13 cellular contexts compared by ENCODE assay signal in genomic region chr6:149860834-149861602, GRCh38. TPM values are rescaled to one million over a fixed set of nuclear protein-coding genes. Genes with fewer than 3 reads are reported as not detected.
A peak's percentile ranks its signal among the peaks of the same experiment; 100 is the strongest.
DNase-seq lines count a peak whose midpoint lies in the region; ATAC-seq, FAIRE-seq and TF ChIP-seq lines count a peak whose summit lies in the region.
"Had no signal": no experiment of that assay in that cellular context is flagged by ENCODE, and none has a peak within 500 bp of the region (broad histone marks: within the 10 kb centered on the region; RNA-seq: fewer than 3 reads in every experiment).

No MANE protein-coding gene starts in this region.

- FAIRE-seq in keratinocyte (lab: Jason Lieb, UNC) = no peak

- no peak overlapping the region for H3K9ac ChIP-seq in keratinocyte (ENCODE audit: control insufficient read depth, extremely low read depth, insufficient read depth, low read length)

- H3K27me3 Mint-ChIP-seq in WTC11 (ENCODE audit: low read depth) = peaks cover 15% of the 10 kb centered on the region

- no peak overlapping the region for H3K27ac Mint-ChIP-seq in WTC11

- no peaks in the 10 kb centered on the region for H3K9me3 Mint-ChIP-seq in WTC11

- peaks cover 50% of the 10 kb centered on the region for H3K4me1 Mint-ChIP-seq in WTC11

- peak overlapping the region in 1 of 3 experiments; percentile 97 for H3K4me3 ChIP-seq in keratinocyte (ENCODE audit: control insufficient read depth in 2 of 3, extremely low read depth in 1 of 3, insufficient read depth in 2 of 3, low read depth in 1 of 3, low read length in 3 of 3)
- H3K4me3 ChIP-seq: Peyer's patch had no signal

- POLR2A ChIA-PET in WTC11 (lab: Charles Lee) = no interaction called here

- peak overlapping the region; percentile 45 for H3K4me2 ChIP-seq in keratinocyte (ENCODE audit: control insufficient read depth, extremely low read depth, insufficient read depth, low read depth, low read length)

- H3K36me3 Mint-ChIP-seq in WTC11 = no peaks in the 10 kb centered on the region

- H3K27me3 ChIP-seq in keratinocyte (ENCODE audit: control insufficient read depth, extremely low read depth, insufficient read depth, low read length) = no peaks in the 10 kb centered on the region
- H3K27me3 ChIP-seq: Peyer's patch had no signal

- peaks cover 2 to 9% of the 10 kb centered on the region in 2 experiments for H3K36me3 ChIP-seq in keratinocyte (ENCODE audit: control insufficient read depth in 2 of 2, extremely low read depth in 1 of 2, insufficient read depth in 2 of 2, low read length in 2 of 2)
- H3K36me3 ChIP-seq: Peyer's patch, WERI-Rb-1 had no signal

- no peak overlapping the region for H2AFZ ChIP-seq in keratinocyte (ENCODE audit: control insufficient read depth, low read length)

- peaks cover 47% of the 10 kb centered on the region for H3K4me1 ChIP-seq in keratinocyte (ENCODE audit: control insufficient read depth, extremely low read depth, insufficient read depth, low read length)

- no peaks in the 10 kb centered on the region for H3K9me3 ChIP-seq in keratinocyte (ENCODE audit: control insufficient read depth, low read depth, low read length)
- H3K9me3 ChIP-seq: Peyer's patch had no signal

- H3K27ac ChIP-seq in keratinocyte (ENCODE audit: control insufficient read depth, insufficient read depth, low read length) = no peak overlapping the region
- H3K27ac ChIP-seq: Peyer's patch, WERI-Rb-1 had no signal

- H3K4me3 Mint-ChIP-seq in WTC11 = peak overlapping the region; percentile 50; the same call in 1 of the 2 replicates

- no peaks in the 10 kb centered on the region for H4K20me1 ChIP-seq in keratinocyte (ENCODE audit: control insufficient read depth, extremely low read depth, insufficient read depth, low read length)

- H3K9me1 ChIP-seq in keratinocyte (ENCODE audit: control insufficient read depth, extremely low read depth, insufficient read depth, low read length) = no peaks in the 10 kb centered on the region

- TF ChIP-seq CTCF in AG09319 (IDR thresholded peaks at IDR 0.05; ENCODE audit: low read depth, low read length) (peak; percentile 3; the same call in 1 of the 2 replicates), WTC11 (IDR thresholded peaks at IDR 0.05) (no peak), keratinocyte (optimal IDR thresholded peaks at IDR 0.05 in 1 of 3, IDR thresholded peaks at IDR 0.05 in 1 of 3, conservative IDR thresholded peaks at IDR 0.05 in 1 of 3; ENCODE audit: extremely low read depth in 1 of 3, insufficient read depth in 2 of 3, low read length in 3 of 3) (peak in 1 of 3 experiments; percentile 23)

- ATAC-seq in WTC11 (no peak), HG03175 (IDR thresholded peaks at IDR 0.05; ENCODE audit: unreplicated experiment) (no peak), GM21447 (IDR thresholded peaks at IDR 0.05; ENCODE audit: unreplicated experiment) (no peak), HG02759 (IDR thresholded peaks at IDR 0.05; ENCODE audit: unreplicated experiment) (no peak)

- CTCF ChIA-PET in WTC11 (lab: Charles Lee) = interaction anchor here (1.0 kb wide), 1 partner anchor 43 kb away, joined by 3 read pairs; no protein-coding TSS in a partner anchor

- dilution Hi-C loops in keratinocyte (cut with MboI; ENCODE audit: extremely low pct_ligation_motif_present, low sequenced_read_pairs) = no loop called here

- DNase-seq in AG09319 (ENCODE audit: extremely low read depth, low read depth) (no peak), HuH-7.5 (ENCODE audit: low spot score) (peak; percentile 54), WTC11 (ENCODE audit: low spot score) (no peak), keratinocyte (ENCODE audit: low read depth, low spot score) (no peak)
- no peak for DNase-seq in stimulated activated CD4-positive, alpha-beta T cell treated with anti-CD3 and anti-CD28 coated beads, Interleukin-15, amount 100 ng/mL, for 24 hours
- DNase-seq: activated gamma-delta T cell, COR-L47, nucleus accumbens, Peyer's patch, WERI-Rb-1 had no signal

- H3K79me2 ChIP-seq in keratinocyte (ENCODE audit: control insufficient read depth, insufficient read depth, low read length) = peaks cover 50% of the 10 kb centered on the region

TF ChIP-seq in WTC11, 78 proteins besides CTCF, POLR2A, EP300 and RAD21:
- TF ChIP-seq TEAD1 (CRISPR knock-in tag; IDR thresholded peaks at IDR 0.05) = no peak
- TF ChIP-seq FOXJ3 (CRISPR knock-in tag; IDR thresholded peaks at IDR 0.05; ENCODE audit: borderline replicate concordance) = no peak
- no peak for TF ChIP-seq ZNF423 (CRISPR knock-in tag; IDR thresholded peaks at IDR 0.05)
- TF ChIP-seq, protein P1, sequence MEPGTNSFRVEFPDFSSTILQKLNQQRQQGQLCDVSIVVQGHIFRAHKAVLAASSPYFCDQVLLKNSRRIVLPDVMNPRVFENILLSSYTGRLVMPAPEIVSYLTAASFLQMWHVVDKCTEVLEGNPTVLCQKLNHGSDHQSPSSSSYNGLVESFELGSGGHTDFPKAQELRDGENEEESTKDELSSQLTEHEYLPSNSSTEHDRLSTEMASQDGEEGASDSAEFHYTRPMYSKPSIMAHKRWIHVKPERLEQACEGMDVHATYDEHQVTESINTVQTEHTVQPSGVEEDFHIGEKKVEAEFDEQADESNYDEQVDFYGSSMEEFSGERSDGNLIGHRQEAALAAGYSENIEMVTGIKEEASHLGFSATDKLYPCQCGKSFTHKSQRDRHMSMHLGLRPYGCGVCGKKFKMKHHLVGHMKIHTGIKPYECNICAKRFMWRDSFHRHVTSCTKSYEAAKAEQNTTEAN (CRISPR knock-in tag; IDR thresholded peaks at IDR 0.05) = no peak
- TF ChIP-seq SP1 (CRISPR knock-in tag; conservative IDR thresholded peaks at IDR 0.05) = no peak
- peak; percentile 51 for TF ChIP-seq GABPB1 (CRISPR knock-in tag; IDR thresholded peaks at IDR 0.05)
- no peak for TF ChIP-seq FOXK1 (CRISPR knock-in tag; IDR thresholded peaks at IDR 0.05)
- TF ChIP-seq, protein P2, sequence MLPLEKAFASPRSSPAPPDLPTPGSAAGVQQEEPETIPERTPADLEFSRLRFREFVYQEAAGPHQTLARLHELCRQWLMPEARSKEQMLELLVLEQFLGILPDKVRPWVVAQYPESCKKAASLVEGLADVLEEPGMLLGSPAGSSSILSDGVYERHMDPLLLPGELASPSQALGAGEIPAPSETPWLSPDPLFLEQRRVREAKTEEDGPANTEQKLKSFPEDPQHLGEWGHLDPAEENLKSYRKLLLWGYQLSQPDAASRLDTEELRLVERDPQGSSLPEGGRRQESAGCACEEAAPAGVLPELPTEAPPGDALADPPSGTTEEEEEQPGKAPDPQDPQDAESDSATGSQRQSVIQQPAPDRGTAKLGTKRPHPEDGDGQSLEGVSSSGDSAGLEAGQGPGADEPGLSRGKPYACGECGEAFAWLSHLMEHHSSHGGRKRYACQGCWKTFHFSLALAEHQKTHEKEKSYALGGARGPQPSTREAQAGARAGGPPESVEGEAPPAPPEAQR (CRISPR knock-in tag; IDR thresholded peaks at IDR 0.05) = no peak
- no peak for TF ChIP-seq ZNF512 (CRISPR knock-in tag; IDR thresholded peaks at IDR 0.05; ENCODE audit: borderline replicate concordance)
- TF ChIP-seq ZNF121 (CRISPR knock-in tag; IDR thresholded peaks at IDR 0.05) = peak; percentile 64; the same call in 1 of the 2 replicates
- TF ChIP-seq, protein P3, sequence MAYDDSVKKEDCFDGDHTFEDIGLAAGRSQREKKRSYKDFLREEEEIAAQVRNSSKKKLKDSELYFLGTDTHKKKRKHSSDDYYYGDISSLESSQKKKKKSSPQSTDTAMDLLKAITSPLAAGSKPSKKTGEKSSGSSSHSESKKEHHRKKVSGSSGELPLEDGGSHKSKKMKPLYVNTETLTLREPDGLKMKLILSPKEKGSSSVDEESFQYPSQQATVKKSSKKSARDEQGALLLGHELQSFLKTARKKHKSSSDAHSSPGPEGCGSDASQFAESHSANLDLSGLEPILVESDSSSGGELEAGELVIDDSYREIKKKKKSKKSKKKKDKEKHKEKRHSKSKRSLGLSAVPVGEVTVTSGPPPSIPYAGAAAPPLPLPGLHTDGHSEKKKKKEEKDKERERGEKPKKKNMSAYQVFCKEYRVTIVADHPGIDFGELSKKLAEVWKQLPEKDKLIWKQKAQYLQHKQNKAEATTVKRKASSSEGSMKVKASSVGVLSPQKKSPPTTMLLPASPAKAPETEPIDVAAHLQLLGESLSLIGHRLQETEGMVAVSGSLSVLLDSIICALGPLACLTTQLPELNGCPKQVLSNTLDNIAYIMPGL (CRISPR knock-in tag; IDR thresholded peaks at IDR 0.05) = no peak
- no peak for TF ChIP-seq ZBTB21 (CRISPR knock-in tag; IDR thresholded peaks at IDR 0.05; ENCODE audit: borderline replicate concordance)

RNA-seq across cellular contexts. Expression of gene LRP11, which starts 3.1 kb away (rescaled TPM):
- total RNA-seq in WTC11 (2021) = 19.8 to 22.5 TPM (median 22.2 TPM) in 3 replicates
- polyA plus RNA-seq in keratinocyte = 26.4 to 49.2 TPM (median 31.1 TPM) in 3 replicates
- polyA plus RNA-seq in keratinocyte (2011; ENCODE audit: low read depth) = 48.7 TPM
- 23.3 and 33.9 TPM in 2 replicates for polyA plus RNA-seq in keratinocyte (2011; cell fraction: cytosol; rRNA removed)
- 44.9 and 52.7 TPM in 2 replicates for polyA plus RNA-seq in keratinocyte (2011; cell fraction: nucleus; rRNA removed)
- 25.2 and 70.7 TPM in 2 replicates for polyA plus RNA-seq in keratinocyte (2012; ENCODE audit: low replicate concordance)
- polyA minus RNA-seq in keratinocyte = 46.2 to 99.9 TPM (median 57.1 TPM) in 3 replicates
- polyA minus RNA-seq in keratinocyte (2011; cell fraction: cytosol; rRNA and poly(A)+ RNA removed) = 46.0 TPM
- polyA minus RNA-seq in keratinocyte (2011; cell fraction: nucleus; rRNA and poly(A)+ RNA removed) = 46.4 and 66.9 TPM in 2 replicates

RNA-seq across cellular contexts. Expression of gene RAET1E, which starts 36.9 kb away (rescaled TPM):
- total RNA-seq in WTC11 (2021) = not detected in 3 replicates
- polyA plus RNA-seq in keratinocyte = 8.4 to 24.9 TPM (median 14.0 TPM) in 3 replicates
- polyA plus RNA-seq in keratinocyte (2011; ENCODE audit: low read depth) = 19.2 TPM
- 7.7 and 14.8 TPM in 2 replicates for polyA plus RNA-seq in keratinocyte (2011; cell fraction: cytosol; rRNA removed)
- 29.0 and 31.6 TPM in 2 replicates for polyA plus RNA-seq in keratinocyte (2011; cell fraction: nucleus; rRNA removed)
- 4.6 and 45.2 TPM in 2 replicates for polyA plus RNA-seq in keratinocyte (2012; ENCODE audit: low replicate concordance)
- polyA minus RNA-seq in keratinocyte = 2.3 to 20.6 TPM (median 5.9 TPM) in 3 replicates
- 2.3 TPM for polyA minus RNA-seq in keratinocyte (2011; cell fraction: cytosol; rRNA and poly(A)+ RNA removed)
- polyA minus RNA-seq in keratinocyte (2011; cell fraction: nucleus; rRNA and poly(A)+ RNA removed) = 10.4 and 15.0 TPM in 2 replicates
- total RNA-seq: Peyer's patch had no signal
